Comparison of ENCODE assay signal across 8 cellular contexts in genomic region chr16:89534147-89534788, GRCh38. TPM values are rescaled to one million over a fixed set of nuclear protein-coding genes. Genes with fewer than 3 reads are reported as not detected.
DNase-seq lines count a peak whose midpoint lies in the region; ATAC-seq lines count a peak whose summit lies in the region.

No MANE protein-coding gene starts in this region.

- H3K9me3 ChIP-seq in aorta (ENCODE audit: control insufficient read depth, low read length) = no peaks in the 10 kb centered on the region

- peaks cover 7% of the 10 kb centered on the region for H3K36me3 Mint-ChIP-seq in activated naive CD4-positive, alpha-beta T cell treated with anti-CD3 and anti-CD28 coated beads, Interleukin-2, amount 50 U/mL, for 24 hours

- H3K4me3 Mint-ChIP-seq in activated naive CD4-positive, alpha-beta T cell treated with anti-CD3 and anti-CD28 coated beads, Interleukin-2, amount 50 U/mL, for 24 hours = peak overlapping the region; percentile 57

- DNase-seq in stimulated activated CD8-positive, alpha-beta memory T cell treated with anti-CD3 and anti-CD28 coated beads, Interleukin-12 subunit alpha, Interleukin-12 subunit beta, amount 100 ng/mL, for 1 hour (ENCODE audit: low read depth) = peak; percentile 8
- DNase-seq in stimulated activated CD8-positive, alpha-beta memory T cell treated with anti-CD3 and anti-CD28 coated beads, Interleukin-4, amount 100 ng/mL, for 48 hours = no peak
- DNase-seq in aorta = peak in 1 of 2 donors; percentile 68
- no peak for DNase-seq in kidney glomerular epithelial cell (lab: John Stamatoyannopoulos, UW)

- intact Hi-C loops in aorta (cut with DNase I) = no loop called here

- H3K27me3 ChIP-seq in layer of hippocampus (ENCODE audit: control insufficient read depth, insufficient read depth, low read length) (no peaks in the 10 kb centered on the region), aorta (ENCODE audit: control insufficient read depth in 1 of 2, insufficient read depth in 2 of 2, low read length in 1 of 2) (no peaks in the 10 kb centered on the region)

- ATAC-seq in aorta (ENCODE audit: low FRiP score) (peak; percentile 60), HG02588 (IDR thresholded peaks at IDR 0.05; ENCODE audit: unreplicated experiment) (no peak), GM19328 (IDR thresholded peaks at IDR 0.05; ENCODE audit: unreplicated experiment) (no peak)

- no peaks in the 10 kb centered on the region for H3K4me1 ChIP-seq in aorta (ENCODE audit: control insufficient read depth in 1 of 2, insufficient read depth in 2 of 2, low read length in 2 of 2)

- no peak overlapping the region for H3K4me3 ChIP-seq in aorta (ENCODE audit: low read length in 2 of 2)

- H3K27ac ChIP-seq in layer of hippocampus (ENCODE audit: low read depth, low read length) (peak overlapping the region; percentile 3), aorta (ENCODE audit: low read depth in 1 of 2, low read length in 2 of 2) (no peak overlapping the region)

- peak overlapping the region; percentile 91 for H3K27ac Mint-ChIP-seq in activated naive CD4-positive, alpha-beta T cell treated with anti-CD3 and anti-CD28 coated beads, Interleukin-2, amount 50 U/mL, for 24 hours

- no peaks in the 10 kb centered on the region for H3K27me3 Mint-ChIP-seq in activated naive CD4-positive, alpha-beta T cell treated with anti-CD3 and anti-CD28 coated beads, Interleukin-2, amount 50 U/mL, for 24 hours

- H3K4me1 Mint-ChIP-seq in activated naive CD4-positive, alpha-beta T cell treated with anti-CD3 and anti-CD28 coated beads, Interleukin-2, amount 50 U/mL, for 24 hours = peaks cover 23% of the 10 kb centered on the region

- WGBS in aorta, 2 donors = 66 to 69% methylated on average over 12 of the region's 12 CpGs

- peaks cover 0 to 7% of the 10 kb centered on the region in 2 donors for H3K36me3 ChIP-seq in aorta (ENCODE audit: control insufficient read depth in 1 of 2, insufficient read depth in 2 of 2, low read length in 1 of 2)

- H3K9me3 Mint-ChIP-seq in activated naive CD4-positive, alpha-beta T cell treated with anti-CD3 and anti-CD28 coated beads, Interleukin-2, amount 50 U/mL, for 24 hours = no peaks in the 10 kb centered on the region

RNA-seq across cellular contexts. Expression of gene SPG7, which starts 26.1 kb away (rescaled TPM):
- total RNA-seq in aorta = 100 to 1,000 TPM in 1 of 2 donors, 10 to 100 TPM in 1; 90.6 to 110 TPM
- 100 to 1,000 TPM in 1 of 2 donors, 10 to 100 TPM in 1; 28.4 to 171 TPM for polyA plus RNA-seq in aorta

RNA-seq across cellular contexts. Expression of gene RPL13, which starts 26.2 kb away (rescaled TPM):
- 1,000 to 10,000 TPM; 1,505 to 1,678 TPM for total RNA-seq in aorta
- 1,000 to 10,000 TPM; 4,359 to 6,820 TPM for polyA plus RNA-seq in aorta

RNA-seq across cellular contexts. Expression of gene CPNE7, which starts 41.3 kb away (rescaled TPM):
- total RNA-seq in aorta = under 1 TPM; 0.13 to 0.66 TPM
- polyA plus RNA-seq in aorta = under 1 TPM; 0.13 to 0.69 TPM

RNA-seq across cellular contexts. Expression of gene ANKRD11, which starts 43.9 kb away (rescaled TPM):
- 100 to 1,000 TPM; 124 to 139 TPM for total RNA-seq in aorta
- polyA plus RNA-seq in aorta = 10 to 100 TPM; 34.6 to 56.0 TPM
